9 cellular contexts compared by ENCODE assay signal in genomic region chr2:176189666-176190641, GRCh38. TPM values are rescaled to one million over a fixed set of nuclear protein-coding genes. Genes with fewer than 3 reads are reported as not detected.
A peak's percentile ranks its signal among the peaks of the same experiment; 100 is the strongest.
DNase-seq lines count a peak whose midpoint lies in the region; ATAC-seq and TF ChIP-seq lines count a peak whose summit lies in the region.
"Had no signal": no experiment of that assay in that cellular context is flagged by ENCODE, and none has a peak within 500 bp of the region (broad histone marks: within the 10 kb centered on the region; RNA-seq: fewer than 3 reads in every experiment).

No MANE protein-coding gene starts in this region.

- H3K36me3 ChIP-seq in effector memory CD4-positive, alpha-beta T cell (ENCODE audit: control insufficient read depth, insufficient read depth, low read length): no peaks in the 10 kb centered on the region

- ATAC-seq in natural killer cell treated with Interleukin-12 subunit alpha and Interleukin-12 subunit beta and Interleukin-15 and Interleukin-18, amount 100 ng/mL, for 72 hours: no peak
- ATAC-seq in omental fat pad (ENCODE audit: low FRiP score): no peak
- no peak for ATAC-seq in HG03378 (IDR thresholded peaks at IDR 0.05; ENCODE audit: unreplicated experiment)

- H3K9me3 Mint-ChIP-seq in natural killer cell treated with Interleukin-12 subunit alpha and Interleukin-12 subunit beta and Interleukin-15 and Interleukin-18, amount 100 ng/mL, for 72 hours: no peaks in the 10 kb centered on the region

- DNase-seq in AG10803 (ENCODE audit: low read depth) (no peak), MV-4-11 (lab: John Stamatoyannopoulos, UW) (peak; percentile 28), omental fat pad (ENCODE audit: low spot score) (no peak), DMS153 treated with DMSO at 0.1 percent for 48 hours (lab: John Stamatoyannopoulos, UW; ENCODE audit: unreplicated experiment) (no peak), Ammon's horn (ENCODE audit: low spot score) (no peak)
- no peak for DNase-seq in effector memory CD4-positive, alpha-beta T cell
- DNase-seq in natural killer cell treated with Interleukin-12 subunit alpha and Interleukin-12 subunit beta and Interleukin-15 and Interleukin-18, amount 100 ng/mL, for 72 hours (ENCODE audit: low spot score): no peak
- DNase-seq: NCI-H774 had no signal

- H3K4me3 Mint-ChIP-seq in natural killer cell treated with Interleukin-12 subunit alpha and Interleukin-12 subunit beta and Interleukin-15 and Interleukin-18, amount 100 ng/mL, for 72 hours: peak overlapping the region; percentile 20

- H3K27me3 Mint-ChIP-seq in natural killer cell treated with Interleukin-12 subunit alpha and Interleukin-12 subunit beta and Interleukin-15 and Interleukin-18, amount 100 ng/mL, for 72 hours: peaks cover 45 to 71% of the 10 kb centered on the region in 2 donors

- H3K4me1 Mint-ChIP-seq in natural killer cell treated with Interleukin-12 subunit alpha and Interleukin-12 subunit beta and Interleukin-15 and Interleukin-18, amount 100 ng/mL, for 72 hours (ENCODE audit: low read depth in 2 of 2): peaks cover 10 to 13% of the 10 kb centered on the region in 2 donors

- no peak overlapping the region for H3K27ac ChIP-seq in effector memory CD4-positive, alpha-beta T cell (ENCODE audit: insufficient read depth, low read length, poor library complexity, severe bottlenecking)

- no peaks in the 10 kb centered on the region for H3K9me3 ChIP-seq in effector memory CD4-positive, alpha-beta T cell (ENCODE audit: control insufficient read depth, low read length)

- peaks cover 53% of the 10 kb centered on the region for H3K27me3 ChIP-seq in effector memory CD4-positive, alpha-beta T cell (replicated peaks; ENCODE audit: control insufficient read depth, insufficient read depth, low read length, poor library complexity, severe bottlenecking)

- H3K36me3 Mint-ChIP-seq in natural killer cell treated with Interleukin-12 subunit alpha and Interleukin-12 subunit beta and Interleukin-15 and Interleukin-18, amount 100 ng/mL, for 72 hours: peaks cover 11% of the 10 kb centered on the region

- TF ChIP-seq CTCF in AG10803 (conservative IDR thresholded peaks at IDR 0.05; ENCODE audit: low read length) (no peak), omental fat pad (IDR thresholded peaks at IDR 0.05) (no peak)

- H3K27ac Mint-ChIP-seq in natural killer cell treated with Interleukin-12 subunit alpha and Interleukin-12 subunit beta and Interleukin-15 and Interleukin-18, amount 100 ng/mL, for 72 hours: no peak overlapping the region

- H3K4me3 ChIP-seq in AG10803 (ENCODE audit: low read length): peak overlapping the region; percentile 71
- H3K4me3 ChIP-seq in effector memory CD4-positive, alpha-beta T cell (ENCODE audit: insufficient read depth, low read depth, low read length, poor library complexity, severe bottlenecking): peak overlapping the region; percentile 48

- H3K4me1 ChIP-seq in effector memory CD4-positive, alpha-beta T cell (ENCODE audit: control insufficient read depth, insufficient read depth, low read length, poor library complexity, severe bottlenecking): peaks cover 14% of the 10 kb centered on the region

RNA-seq across cellular contexts. Expression of gene HOXD1, which starts 1.5 kb away (rescaled TPM):
- not detected for total RNA-seq in natural killer cell treated with Interleukin-12 subunit alpha and Interleukin-12 subunit beta and Interleukin-15 and Interleukin-18, amount 100 ng/mL, for 72 hours
- total RNA-seq in omental fat pad: under 1 TPM; 0.19 to 0.95 (median 0.53) TPM

RNA-seq across cellular contexts. Expression of gene HOXD3, which starts 32.8 kb away (rescaled TPM):
- total RNA-seq in natural killer cell treated with Interleukin-12 subunit alpha and Interleukin-12 subunit beta and Interleukin-15 and Interleukin-18, amount 100 ng/mL, for 72 hours: not detected
- 10 to 100 TPM in 1 of 4 donors, 1 to 10 TPM in 2, under 1 TPM in 1; 0.65 to 15.8 (median 2.8) TPM for total RNA-seq in omental fat pad

RNA-seq across cellular contexts. Expression of gene HOXD4, which starts 38.6 kb away (rescaled TPM):
- total RNA-seq in natural killer cell treated with Interleukin-12 subunit alpha and Interleukin-12 subunit beta and Interleukin-15 and Interleukin-18, amount 100 ng/mL, for 72 hours: not detected
- 10 to 100 TPM in 1 of 4 donors, 1 to 10 TPM in 3; 1.0 to 14.2 (median 1.9) TPM for total RNA-seq in omental fat pad
